In the genomic region with DNA sequence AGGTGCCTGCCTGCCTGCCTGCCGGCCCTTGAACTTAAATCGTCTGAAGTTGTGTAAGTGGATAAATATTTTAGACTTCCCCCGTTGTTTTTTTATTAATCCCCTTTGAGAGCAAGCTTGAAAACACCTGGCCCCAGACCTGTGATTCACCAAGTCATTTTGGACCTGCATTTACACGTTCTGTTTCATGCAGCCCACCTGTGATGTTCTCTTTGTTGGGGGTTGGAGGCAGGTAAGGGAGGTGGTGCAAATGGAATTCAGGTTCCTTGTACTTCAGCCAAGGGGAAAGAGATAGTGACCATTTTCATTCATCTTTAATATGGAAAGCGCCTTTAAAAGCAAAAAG, we compare ENCODE assay signal across 8 cellular contexts. TPM values are rescaled to one million over a fixed set of nuclear protein-coding genes. Genes with fewer than 3 reads are reported as not detected.
DNase-seq lines count a peak whose midpoint lies in the region; TF ChIP-seq lines count a peak whose summit lies in the region.

No MANE protein-coding gene starts in this region.

- DNase-seq in H9 (no peak), right atrium auricular region (ENCODE audit: low spot score) (peak; percentile 57), NCI-H82 (lab: John Stamatoyannopoulos, UW) (no peak), mucosa of gallbladder (ENCODE audit: low spot score) (no peak), midbrain (lab: John Stamatoyannopoulos, UW) (no peak)
- no peak for DNase-seq in activated CD8-positive, alpha-beta memory T cell treated with anti-CD3 and anti-CD28 coated beads for 24 hours

- peaks cover 9% of the 10 kb centered on the region; the same call in 1 of the 2 replicates for H3K4me1 ChIP-seq in H9 (ENCODE audit: insufficient read depth, low read length)
- H3K4me1 ChIP-seq in right atrium auricular region = peaks cover 0 to 15% of the 10 kb centered on the region in 2 donors

- no peak overlapping the region for H2BK15ac ChIP-seq in H9 (ENCODE audit: low read depth, low read length)

- H3K79me1 ChIP-seq in H9 (ENCODE audit: insufficient read depth, low read depth, low read length, poor library complexity, severe bottlenecking) = no peaks in the 10 kb centered on the region

- H3K9me3 ChIP-seq in H9 (ENCODE audit: control insufficient read depth, low read depth, low read length) (no peaks in the 10 kb centered on the region), right atrium auricular region (no peaks in the 10 kb centered on the region)

- H3K4me3 ChIP-seq in right atrium auricular region = peak overlapping the region; percentile 79 to 83
- H3K4me3 ChIP-seq in skin epidermis = peak overlapping the region; percentile 56 to 88 (median 67)

- H3K36me3 ChIP-seq in right atrium auricular region = peaks cover 10% of the 10 kb centered on the region

- H3T11ph ChIP-seq in H9 (ENCODE audit: low read length) = no peak overlapping the region

- no peaks in the 10 kb centered on the region; a peak in 1 of 5 replicates for H3K9me3 Mint-ChIP-seq in H9

- H3K4ac ChIP-seq in H9 (ENCODE audit: low read depth, low read length) = no peak overlapping the region

- H3K27me3 Mint-ChIP-seq in H9 (ENCODE audit: low read depth) = peaks cover 7% of the 10 kb centered on the region

- H3K27ac ChIP-seq in H9 (ENCODE audit: insufficient read length, low read depth, low read length) (peak overlapping the region; percentile 70), VCaP (peak overlapping the region; percentile 97), right atrium auricular region (peak overlapping the region in 1 of 2 donors; percentile 78), skin epidermis (peak overlapping the region in 12 of 21 experiments; percentile 14 to 92 (median 80))

- WGBS in H9 (ENCODE audit: extremely low coverage, insufficient read length, low lambda C conversion rate) = no CpG with 5 or more reads among the region's 5 CpGs

- H3K36me3 Mint-ChIP-seq in H9 (ENCODE audit: insufficient read depth in 1 of 3, low read depth in 3 of 3) = peaks cover 1 to 31% (median 20%) of the 10 kb centered on the region in 3 experiments; a peak in 5 of 7 replicates

- H3K79me2 ChIP-seq in H9 (ENCODE audit: insufficient read depth, low read length) = no peaks in the 10 kb centered on the region

- peak overlapping the region; percentile 89 for H3K4me2 ChIP-seq in H9 (ENCODE audit: insufficient read depth, insufficient read length, low read length)

- no peaks in the 10 kb centered on the region for H3K27me3 ChIP-seq in H9 (ENCODE audit: insufficient read depth, low read length)
- H3K27me3 ChIP-seq in right atrium auricular region = no peaks in the 10 kb centered on the region

- no peak overlapping the region for H2BK5ac ChIP-seq in H9 (ENCODE audit: insufficient read length, low read length)

- no peak for TF ChIP-seq CTCF in H9 (conservative IDR thresholded peaks at IDR 0.05)
- TF ChIP-seq CTCF in VCaP (conservative IDR thresholded peaks at IDR 0.05) = no peak
- TF ChIP-seq CTCF in right atrium auricular region (IDR thresholded peaks at IDR 0.05) = no peak

- no peak overlapping the region for H2BK12ac ChIP-seq in H9 (ENCODE audit: insufficient read length, low read depth, low read length)

- H2BK20ac ChIP-seq in H9 (ENCODE audit: low read depth, low read length, poor library complexity, severe bottlenecking) = no peak overlapping the region

- no peaks in the 10 kb centered on the region for H4K20me1 ChIP-seq in H9 (ENCODE audit: control insufficient read depth, insufficient read depth, insufficient read length)

- peak overlapping the region; percentile 75 for H3K18ac ChIP-seq in H9 (ENCODE audit: insufficient read length, low read depth, low read length)

- H3K4me3 Mint-ChIP-seq in H9 = peak overlapping the region; percentile 68 to 79

- H3K9ac ChIP-seq in H9 (ENCODE audit: extremely low read depth, insufficient read length, low read length) = peak overlapping the region; percentile 38

- H2AFZ ChIP-seq in H9 (ENCODE audit: low read length) = peak overlapping the region; percentile 57

- H4K8ac ChIP-seq in H9 (replicated peaks; ENCODE audit: insufficient read length, low read depth, low read length) = no peak overlapping the region

- no peak overlapping the region for H2AK5ac ChIP-seq in H9 (ENCODE audit: insufficient read length, low read length)

- H3K23me2 ChIP-seq in H9 (ENCODE audit: insufficient read length, low read depth, low read length, poor library complexity, severe bottlenecking) = peaks cover 10% of the 10 kb centered on the region

- peaks cover 37 to 44% of the 10 kb centered on the region in 2 experiments for H3K4me1 Mint-ChIP-seq in H9

- no peak overlapping the region for H2BK120ac ChIP-seq in H9 (ENCODE audit: low read depth, low read length, poor library complexity, severe bottlenecking)

- H3K56ac ChIP-seq in H9 (ENCODE audit: insufficient read length, low read depth, low read length) = no peak overlapping the region

- no peak overlapping the region for H3K23ac ChIP-seq in H9 (ENCODE audit: insufficient read length, low read depth, low read length)

- H3K27ac Mint-ChIP-seq in H9 = peak overlapping the region; percentile 53 to 83 (median 79); a peak in 6 of 7 replicates

- no peak overlapping the region for H4K5ac ChIP-seq in H9 (ENCODE audit: insufficient read length, low read depth, low read length)

- peak overlapping the region; percentile 57; the same call in 1 of the 2 replicates for H3K14ac ChIP-seq in H9 (ENCODE audit: insufficient read depth, low read length)

- no peak overlapping the region for H4K91ac ChIP-seq in H9 (ENCODE audit: insufficient read length, low read depth, low read length)

RNA-seq across cellular contexts. Expression of gene SLC37A1, which starts 1.2 kb away (rescaled TPM):
- total RNA-seq in H9 (2021) = 34.8 and 37.7 TPM in 2 replicates
- 1 to 10 TPM; 2.0 to 5.0 TPM for total RNA-seq in right atrium auricular region
- total RNA-seq in mucosa of gallbladder = 56.2 TPM

RNA-seq across cellular contexts. Expression of gene RSPH1, which starts 18.8 kb away (rescaled TPM):
- total RNA-seq in H9 (2021) (0.31 TPM in 1 of 2 replicates, not detected in the other), right atrium auricular region (not detected), mucosa of gallbladder (5.6 TPM)
